ENCODE assay signal across 22 cellular contexts in the genomic region with DNA sequence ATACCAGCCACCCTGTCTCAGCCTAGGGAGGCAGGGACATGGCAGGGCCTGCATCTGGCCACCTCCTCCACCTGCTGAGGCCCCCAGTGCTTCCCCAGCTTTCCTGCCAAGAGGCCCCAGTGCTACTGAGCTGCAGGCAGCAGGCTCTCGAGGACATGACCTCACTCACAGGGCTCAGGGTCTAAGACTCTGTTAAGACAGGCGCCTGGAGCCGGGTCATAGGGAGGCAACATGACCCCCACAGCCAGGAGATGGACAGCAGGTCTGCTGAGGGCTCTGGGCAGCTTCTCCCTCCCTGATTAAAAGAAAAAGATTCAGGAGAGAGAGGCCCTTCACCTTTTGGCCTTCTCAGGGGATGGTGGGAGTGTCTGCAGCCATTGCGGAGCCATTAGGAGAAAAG. TPM values are rescaled to one million over a fixed set of nuclear protein-coding genes. Genes with fewer than 3 reads are reported as not detected.
DNase-seq lines count a peak whose midpoint lies in the region; ATAC-seq, FAIRE-seq and TF ChIP-seq lines count a peak whose summit lies in the region.
"Had no signal": no experiment of that assay in that cellular context is flagged by ENCODE, and none has a peak within 500 bp of the region (broad histone marks: within the 10 kb centered on the region; RNA-seq: fewer than 3 reads in every experiment).

No MANE protein-coding gene starts in this region.

- no peaks in the 10 kb centered on the region; the same call in 1 of the 2 replicates for H4K20me1 ChIP-seq in K562 (replicated peaks; ENCODE audit: control insufficient read depth, insufficient read depth, low read length)

- H3K9me3 Mint-ChIP-seq in activated naive CD4-positive, alpha-beta T cell treated with anti-CD3 and anti-CD28 coated beads, Interleukin-2, amount 50 U/mL, for 72 hours: no peaks in the 10 kb centered on the region
- H3K9me3 Mint-ChIP-seq in activated naive CD4-positive, alpha-beta T cell treated with anti-CD3 and anti-CD28 coated beads, Interleukin-2, amount 10 ng/mL, durations not matched to agents 7 days and 5 days: no peaks in the 10 kb centered on the region
- H3K9me3 Mint-ChIP-seq in stimulated activated naive CD8-positive, alpha-beta T cell treated with anti-CD3 and anti-CD28 coated beads, Interleukin-15, amount 100 ng/mL, for 72 hours: no peaks in the 10 kb centered on the region
- H3K9me3 Mint-ChIP-seq in chondrocyte (ENCODE audit: low read depth): no peaks in the 10 kb centered on the region
- H3K9me3 Mint-ChIP-seq: H9, IgD-negative memory B cell had no signal

- no peak overlapping the region for H3K4me2 ChIP-seq in K562 (ENCODE audit: insufficient read depth, low read length)
- H3K4me2 ChIP-seq: A549 had no signal

- TF ChIP-seq RAD21 in K562 (CRISPR knock-in tag; conservative IDR thresholded peaks at IDR 0.05 in 1 of 2, IDR thresholded peaks at IDR 0.05 in 1 of 2): no peak

- in situ Hi-C loops in K562 (cut with MboI): no loop called here

- no TSS peak for BruUV-seq in K562 (replicated peaks; lab: Mats Ljungman, UMichigan)

- 64% methylated on average over 4 of the region's 4 CpGs for WGBS in K562 (ENCODE audit: insufficient coverage, low coverage, missing lambda C conversion rate)

- CTCF ChIA-PET in activated naive CD4-positive, alpha-beta T cell treated with anti-CD3 and anti-CD28 coated beads, Interleukin-2, amount 10 ng/mL, durations not matched to agents 7 days and 5 days (lab: Charles Lee): interaction anchor here (0.9 to 3.0 kb wide), 4 partner anchors 30 to 83 kb away, joined by 3 to 17 read pairs (median 4); a partner anchor contains a TSS
- CTCF ChIA-PET in RWPE1 (lab: Yijun Ruan, JAX) (interaction anchor here (0.7 kb wide), 2 partner anchors 33 to 58 kb away, joined by 3 to 5 read pairs; no protein-coding TSS in a partner anchor), K562 (lab: Yijun Ruan, JAX; ENCODE audit: low intra/inter-chr PET ratio) (no interaction called here)

- H3K4me3 Mint-ChIP-seq in activated naive CD4-positive, alpha-beta T cell treated with anti-CD3 and anti-CD28 coated beads, Interleukin-2, amount 10 ng/mL, durations not matched to agents 7 days and 5 days: no peak overlapping the region
- H3K4me3 Mint-ChIP-seq in stimulated activated naive CD8-positive, alpha-beta T cell treated with anti-CD3 and anti-CD28 coated beads, Interleukin-15, amount 100 ng/mL, for 72 hours: peak overlapping the region in 1 of 2 donors; percentile 86
- H3K4me3 Mint-ChIP-seq in chondrocyte (ENCODE audit: unreplicated experiment): no peak overlapping the region
- H3K4me3 Mint-ChIP-seq: H9, IgD-negative memory B cell had no signal

- peaks cover 7% of the 10 kb centered on the region; the same call in 2 of the 3 replicates for H3K36me3 ChIP-seq in K562 (ENCODE audit: control insufficient read depth, insufficient read depth, low read length)

- peak overlapping the region; percentile 52; the same call in 1 of the 2 replicates for H2AFZ ChIP-seq in K562 (ENCODE audit: low read depth, low read length)

- POLR2A ChIA-PET in RWPE1 (lab: Yijun Ruan, JAX; ENCODE audit: low non-redundant PET): no interaction called here
- POLR2A ChIA-PET in K562 (lab: Yijun Ruan, JAX): interaction anchor here (0.7 to 1.2 kb wide), 5 partner anchors 8 to 139 kb away, joined by 3 to 4 read pairs (median 4); a partner anchor contains a TSS

- H3K27ac ChIP-seq in RWPE1: peak overlapping the region; percentile 22
- H3K27ac ChIP-seq in K562 (ENCODE audit: extremely low read depth, low read depth, low read length): peak overlapping the region; percentile 42; the same call in 2 of the 3 replicates
- H3K27ac ChIP-seq: A549, C4-2B, HL-60 had no signal

- H3K79me2 ChIP-seq in K562 (ENCODE audit: control insufficient read depth, insufficient read depth, low read length): peaks cover 2% of the 10 kb centered on the region; the same call in 1 of the 3 replicates

- intact Hi-C loops in K562 (cut with micrococcal nuclease): no loop called here

- H3K9me3 ChIP-seq in K562 (replicated peaks; ENCODE audit: control insufficient read depth, insufficient read depth, low read depth, low read length): no peaks in the 10 kb centered on the region
- H3K9me3 ChIP-seq: A549, Caco-2 had no signal

- peak overlapping the region; percentile 36 to 40 for H3K27ac Mint-ChIP-seq in activated naive CD4-positive, alpha-beta T cell treated with anti-CD3 and anti-CD28 coated beads, Interleukin-2, amount 50 U/mL, for 72 hours
- H3K27ac Mint-ChIP-seq in activated naive CD4-positive, alpha-beta T cell treated with anti-CD3 and anti-CD28 coated beads, Interleukin-2, amount 10 ng/mL, durations not matched to agents 7 days and 5 days: no peak overlapping the region
- H3K27ac Mint-ChIP-seq in stimulated activated naive CD8-positive, alpha-beta T cell treated with anti-CD3 and anti-CD28 coated beads, Interleukin-15, amount 100 ng/mL, for 72 hours: peak overlapping the region; percentile 69 to 94
- no peak overlapping the region for H3K27ac Mint-ChIP-seq in chondrocyte (ENCODE audit: unreplicated experiment)
- H3K27ac Mint-ChIP-seq: H9, IgD-negative memory B cell had no signal

- no peak overlapping the region for H3K4me3 ChIP-seq in K562
- H3K4me3 ChIP-seq: A549 had no signal

- no peaks in the 10 kb centered on the region; a peak in 1 of 5 replicates for H3K27me3 ChIP-seq in K562 (ENCODE audit: control insufficient read depth in 2 of 2, insufficient read depth in 2 of 2, low read length in 2 of 2)

- TF ChIP-seq EP300 in K562 (IDR thresholded peaks at IDR 0.05; ENCODE audit: low read length): no peak

- no peak for TF ChIP-seq CTCF in RWPE1 (conservative IDR thresholded peaks at IDR 0.05; ENCODE audit: low read depth)
- TF ChIP-seq CTCF in K562 (IDR thresholded peaks at IDR 0.05 in 2 of 3, conservative IDR thresholded peaks at IDR 0.05 in 1 of 3; ENCODE audit: insufficient read depth in 2 of 3, low read depth in 1 of 3, low read length in 3 of 3): no peak
- no peak for TF ChIP-seq CTCF in chondrocyte (IDR thresholded peaks at IDR 0.05)

- H3K9me1 ChIP-seq in K562 (ENCODE audit: control insufficient read depth, insufficient read depth, low read length): peaks cover 13% of the 10 kb centered on the region

- no peak for TF ChIP-seq POLR2A in K562 (conservative IDR thresholded peaks at IDR 0.05)

- peak overlapping the region in 1 of 2 experiments; percentile 11; a peak in 2 of 4 replicates for H3K9ac ChIP-seq in K562 (ENCODE audit: insufficient read depth in 1 of 2, low read depth in 2 of 2, low read length in 2 of 2)

- ATAC-seq in activated naive CD4-positive, alpha-beta T cell treated with anti-CD3 and anti-CD28 coated beads, Interleukin-2, amount 50 U/mL, for 72 hours: no peak
- ATAC-seq in K562: peak; percentile 8; the same call in 1 of the 3 replicates
- no peak for ATAC-seq in stimulated activated naive CD8-positive, alpha-beta T cell treated with anti-CD3 and anti-CD28 coated beads, Interleukin-15, amount 100 ng/mL, for 72 hours
- ATAC-seq: A549 had no signal

- no peaks in the 10 kb centered on the region for H3K27me3 Mint-ChIP-seq in activated naive CD4-positive, alpha-beta T cell treated with anti-CD3 and anti-CD28 coated beads, Interleukin-2, amount 10 ng/mL, durations not matched to agents 7 days and 5 days
- no peaks in the 10 kb centered on the region for H3K27me3 Mint-ChIP-seq in stimulated activated naive CD8-positive, alpha-beta T cell treated with anti-CD3 and anti-CD28 coated beads, Interleukin-15, amount 100 ng/mL, for 72 hours
- H3K27me3 Mint-ChIP-seq in chondrocyte (ENCODE audit: low read depth): no peaks in the 10 kb centered on the region
- H3K27me3 Mint-ChIP-seq: IgD-negative memory B cell had no signal

- DNase-seq in activated naive CD4-positive, alpha-beta T cell treated with anti-CD3 and anti-CD28 coated beads, Interleukin-2, amount 50 U/mL, for 72 hours (ENCODE audit: low spot score in 2 of 2): no peak
- DNase-seq in activated naive CD4-positive, alpha-beta T cell treated with anti-CD3 and anti-CD28 coated beads, Interleukin-2, amount 10 ng/mL, durations not matched to agents 7 days and 5 days: no peak
- DNase-seq in RWPE1 (ENCODE audit: low spot score): no peak
- no peak for DNase-seq in K562 (ENCODE audit: extremely low read depth in 1 of 4, low spot score in 3 of 4)
- no peak for DNase-seq in stimulated activated naive CD8-positive, alpha-beta T cell treated with anti-CD3 and anti-CD28 coated beads, Interleukin-15, amount 100 ng/mL, for 72 hours
- no peak for DNase-seq in superior temporal gyrus (ENCODE audit: extremely low spot score)
- no peak for DNase-seq in chondrocyte (ENCODE audit: low spot score)
- DNase-seq in stimulated activated CD4-positive, alpha-beta T cell treated with anti-CD3 and anti-CD28 coated beads, Interleukin-4, amount 100 ng/mL, for 1 hour: no peak
- DNase-seq: Caco-2, DMS53, H9, NCI-H1105 treated with DMSO at 0.1 percent for 48 hours, NCI-H1694 treated with DMSO at 0.1 percent for 48 hours, NCI-H2107, NCI-H2227 treated with DMSO at 0.1 percent for 48 hours, NCI-H524 treated with DMSO at 0.1 percent for 48 hours, SHP77 treated with DMSO at 0.1 percent for 48 hours had no signal

- FAIRE-seq in K562 (lab: Jason Lieb, UNC): no peak
- FAIRE-seq: A549, HTR-8/SVneo had no signal

- peaks cover 57% of the 10 kb centered on the region for H3K4me1 Mint-ChIP-seq in activated naive CD4-positive, alpha-beta T cell treated with anti-CD3 and anti-CD28 coated beads, Interleukin-2, amount 10 ng/mL, durations not matched to agents 7 days and 5 days
- peaks cover 71% of the 10 kb centered on the region for H3K4me1 Mint-ChIP-seq in stimulated activated naive CD8-positive, alpha-beta T cell treated with anti-CD3 and anti-CD28 coated beads, Interleukin-15, amount 100 ng/mL, for 72 hours
- peaks cover 10% of the 10 kb centered on the region for H3K4me1 Mint-ChIP-seq in chondrocyte (ENCODE audit: low read depth)
- H3K4me1 Mint-ChIP-seq: IgD-negative memory B cell had no signal

- peaks cover 58 to 62% of the 10 kb centered on the region in 2 experiments for H3K4me1 ChIP-seq in K562 (replicated peaks in 1 of 2; ENCODE audit: control insufficient read depth in 2 of 2, insufficient read depth in 2 of 2, low read length in 2 of 2)
- H3K4me1 ChIP-seq: A549, Caco-2 had no signal

- peaks cover 0 to 10% of the 10 kb centered on the region in 2 donors for H3K36me3 Mint-ChIP-seq in activated naive CD4-positive, alpha-beta T cell treated with anti-CD3 and anti-CD28 coated beads, Interleukin-2, amount 50 U/mL, for 72 hours
- H3K36me3 Mint-ChIP-seq in activated naive CD4-positive, alpha-beta T cell treated with anti-CD3 and anti-CD28 coated beads, Interleukin-2, amount 10 ng/mL, durations not matched to agents 7 days and 5 days: peaks cover 14% of the 10 kb centered on the region
- peaks cover 4% of the 10 kb centered on the region for H3K36me3 Mint-ChIP-seq in chondrocyte (ENCODE audit: low read depth)
- H3K36me3 Mint-ChIP-seq: IgD-negative memory B cell had no signal

RNA-seq across cellular contexts. Expression of a gene that starts 23.2 kb away (rescaled TPM):
- total RNA-seq in activated naive CD4-positive, alpha-beta T cell treated with anti-CD3 and anti-CD28 coated beads, Interleukin-2, amount 50 U/mL, for 72 hours: 100 to 1,000 TPM in 1 of 2 donors, 10 to 100 TPM in 1; 82.6 to 171 TPM
- 343 and 1,124 TPM in 2 replicates for total RNA-seq in K562 (2011; cell fraction: chromatin; rRNA removed; ENCODE audit: low replicate concordance)
- 877 TPM in 2 replicates for total RNA-seq in K562 (2011; cell fraction: nucleolus; rRNA removed)
- 433 and 475 TPM in 2 replicates for total RNA-seq in K562 (2011; cell fraction: nucleoplasm; rRNA removed)
- total RNA-seq in K562 (2014; rRNA removed) (214 and 239 TPM in 2 replicates), K562 (2014; rRNA removed; fragmentation: Illumina TruSeq; extraction: Trizol) (11.2 and 13.9 TPM in 2 replicates), K562 (2015; rRNA removed; fragmentation: Illumina TruSeq; extraction: Trizol) (50.9 and 61.1 TPM in 2 replicates), K562 (2021) (605 and 663 TPM in 2 replicates), chondrocyte (132 to 145 TPM (median 141 TPM) in 3 replicates)
- polyA plus RNA-seq in K562 (2011; rRNA removed) (49.8 and 133 TPM in 2 replicates), K562 (2014; fragmentation: Illumina TruSeq; extraction: Trizol) (49.9 and 181 TPM in 2 replicates), K562 (2014; fragmentation: Nextera tagmentation; extraction: Ambion mirVana) (under 1 TPM; 0.15 to 0.20 TPM), K562 (2014; rRNA removed) (157 and 181 TPM in 2 replicates)
- polyA plus RNA-seq in K562 (2011; cell fraction: cytosol; rRNA removed): 159 and 260 TPM in 2 replicates
- polyA plus RNA-seq in K562 (2011; cell fraction: nucleus; rRNA removed): 627 and 766 TPM in 2 replicates
- polyA plus RNA-seq in K562 (2012): 153 and 283 TPM in 2 replicates
- polyA minus RNA-seq in K562 (2011; rRNA and poly(A)+ RNA removed): 59.1 and 70.2 TPM in 2 replicates
- polyA minus RNA-seq in K562 (2011; cell fraction: cytosol; rRNA and poly(A)+ RNA removed): 455 and 1,011 TPM in 2 replicates
- 200 and 251 TPM in 2 replicates for polyA minus RNA-seq in K562 (2011; cell fraction: nucleus; rRNA and poly(A)+ RNA removed)

RNA-seq across cellular contexts. Expression of a gene that starts 55.6 kb away (rescaled TPM):
- 100 to 1,000 TPM in 1 of 2 donors, 10 to 100 TPM in 1; 86.2 to 103 TPM for total RNA-seq in activated naive CD4-positive, alpha-beta T cell treated with anti-CD3 and anti-CD28 coated beads, Interleukin-2, amount 50 U/mL, for 72 hours
- total RNA-seq in K562 (2011; cell fraction: chromatin; rRNA removed; ENCODE audit: low replicate concordance): 125 and 499 TPM in 2 replicates
- 452 and 491 TPM in 2 replicates for total RNA-seq in K562 (2011; cell fraction: nucleolus; rRNA removed)
- total RNA-seq in K562 (2011; cell fraction: nucleoplasm; rRNA removed): 177 and 203 TPM in 2 replicates
- 203 and 249 TPM in 2 replicates for total RNA-seq in K562 (2014; rRNA removed)
- 45.0 and 57.5 TPM in 2 replicates for total RNA-seq in K562 (2014; rRNA removed; fragmentation: Illumina TruSeq; extraction: Trizol)
- total RNA-seq in K562 (2015; rRNA removed; fragmentation: Illumina TruSeq; extraction: Trizol): 83.1 and 83.9 TPM in 2 replicates
- 193 and 209 TPM in 2 replicates for total RNA-seq in K562 (2021)
- polyA plus RNA-seq in K562 (2011; rRNA removed): 60.1 and 77.0 TPM in 2 replicates
- polyA plus RNA-seq in K562 (2011; cell fraction: cytosol; rRNA removed): 62.4 and 118 TPM in 2 replicates
- polyA plus RNA-seq in K562 (2011; cell fraction: nucleus; rRNA removed): 712 and 945 TPM in 2 replicates
- polyA plus RNA-seq in K562 (2012): 123 and 178 TPM in 2 replicates
- polyA plus RNA-seq in K562 (2014; fragmentation: Illumina TruSeq; extraction: Trizol): 97.2 and 99.8 TPM in 2 replicates
- polyA plus RNA-seq in K562 (2014; fragmentation: Nextera tagmentation; extraction: Ambion mirVana): 10 to 100 TPM in 1 of 2 experiments, 1 to 10 TPM in 1; 7.8 to 11.3 TPM
- polyA plus RNA-seq in K562 (2014; rRNA removed): 201 and 210 TPM in 2 replicates
- polyA minus RNA-seq in K562 (2011; rRNA and poly(A)+ RNA removed): 17.2 and 22.2 TPM in 2 replicates
- polyA minus RNA-seq in K562 (2011; cell fraction: cytosol; rRNA and poly(A)+ RNA removed): 54.0 and 54.3 TPM in 2 replicates
- polyA minus RNA-seq in K562 (2011; cell fraction: nucleus; rRNA and poly(A)+ RNA removed): 179 and 184 TPM in 2 replicates
- 64.0 to 78.4 TPM (median 68.4 TPM) in 3 replicates for total RNA-seq in chondrocyte

Comparison
In these comparisons a context has a peak if more than half of its experiments do, and no peak if none do; other contexts are left out.
1. H3K27ac Mint-ChIP-seq: peak in activated naive CD4-positive, alpha-beta T cell treated with anti-CD3 and anti-CD28 coated beads, Interleukin-2, amount 50 U/mL, for 72 hours (2 of 2) and stimulated activated naive CD8-positive, alpha-beta T cell treated with anti-CD3 and anti-CD28 coated beads, Interleukin-15, amount 100 ng/mL, for 72 hours (2 of 2); none in activated naive CD4-positive, alpha-beta T cell treated with anti-CD3 and anti-CD28 coated beads, Interleukin-2, amount 10 ng/mL, durations not matched to agents 7 days and 5 days (single experiment) and chondrocyte (single experiment).